23 cellular contexts compared by ENCODE assay signal in genomic region chr3:53261712-53262111, GRCh38. TPM values are rescaled to one million over a fixed set of nuclear protein-coding genes. Genes with fewer than 3 reads are reported as not detected.
A peak's percentile ranks its signal among the peaks of the same experiment; 100 is the strongest.
DNase-seq lines count a peak whose midpoint lies in the region; ATAC-seq, FAIRE-seq and TF ChIP-seq lines count a peak whose summit lies in the region.
"Had no signal": no experiment of that assay in that cellular context is flagged by ENCODE, and none has a peak within 500 bp of the region (broad histone marks: within the 10 kb centered on the region; RNA-seq: fewer than 3 reads in every experiment).

No MANE protein-coding gene starts in this region.

- peak overlapping the region; percentile 25 for H2AFZ ChIP-seq in ACC112 (ENCODE audit: low read length, unreplicated experiment)
- 0 out of 2 replicates have a peak overlapping the region, but pooled peaks have one; percentile 16 for H2AFZ ChIP-seq in K562 (ENCODE audit: low read depth, low read length)

- no peak overlapping the region for H4K8ac ChIP-seq in mesendoderm (ENCODE audit: low read depth, low read length)

- FAIRE-seq in K562 (lab: Jason Lieb, UNC) = no peak
- FAIRE-seq: endothelial cell of umbilical vein had no signal

- TF ChIP-seq RAD21 in K562 (CRISPR knock-in tag; conservative IDR thresholded peaks at IDR 0.05 in 1 of 2, IDR thresholded peaks at IDR 0.05 in 1 of 2) = no peak

- no peak for TF ChIP-seq CTCF in HFFc6 (IDR thresholded peaks at IDR 0.05)
- TF ChIP-seq CTCF in K562 (IDR thresholded peaks at IDR 0.05 in 2 of 3, conservative IDR thresholded peaks at IDR 0.05 in 1 of 3; ENCODE audit: insufficient read depth in 2 of 3, low read depth in 1 of 3, low read length in 3 of 3) = no peak

- peaks cover 29% of the 10 kb centered on the region for H3K4me1 Mint-ChIP-seq in HFFc6 (ENCODE audit: low read depth)
- H3K4me1 Mint-ChIP-seq: activated CD8-positive, alpha-beta memory T cell treated with anti-CD3 and anti-CD28 coated beads, Interleukin-2, amount 10 ng/mL, durations not matched to agents 7 days and 5 days; activated naive CD8-positive, alpha-beta T cell treated with anti-CD3 and anti-CD28 coated beads for 36 hours; activated T-helper 17 cell treated with anti-CD3 and anti-CD28 coated beads, Interleukin-2, amount 50 U/mL, for 72 hours had no signal

- no peak overlapping the region for H3K23ac ChIP-seq in mesendoderm (ENCODE audit: low read length)

- no peak overlapping the region for H2AK5ac ChIP-seq in mesendoderm (ENCODE audit: low read length)

- H3K9me1 ChIP-seq in K562 (ENCODE audit: control insufficient read depth, insufficient read depth, low read length) = peaks cover 2% of the 10 kb centered on the region

- no peak for TF ChIP-seq EP300 in K562 (IDR thresholded peaks at IDR 0.05; ENCODE audit: low read length)

- H3K27ac ChIP-seq in ACC112 (ENCODE audit: low read depth, low read length) = no peak overlapping the region
- H3K27ac ChIP-seq in K562 (ENCODE audit: extremely low read depth, low read depth, low read length) = no peak overlapping the region
- H3K27ac ChIP-seq in mesendoderm (ENCODE audit: low read depth, low read length) = no peak overlapping the region
- H3K27ac ChIP-seq: brain microvascular endothelial cell, C4-2B, gastroesophageal sphincter had no signal

- peak overlapping the region; percentile 31 for H2BK120ac ChIP-seq in mesendoderm (ENCODE audit: low read depth, low read length)

- peak overlapping the region; percentile 15 for H3K18ac ChIP-seq in mesendoderm (ENCODE audit: low read length)

- WGBS in K562 (ENCODE audit: insufficient coverage, low coverage, missing lambda C conversion rate) = 29% methylated on average over 5 of the region's 5 CpGs
- no CpG with 5 or more reads among the region's 5 CpGs for WGBS in mesendoderm (ENCODE audit: extremely low coverage, insufficient coverage, low lambda C conversion rate)

- in situ Hi-C loops in K562 (cut with MboI) = no loop called here

- no peaks in the 10 kb centered on the region for H3K9me3 ChIP-seq in K562 (replicated peaks; ENCODE audit: control insufficient read depth, insufficient read depth, low read depth, low read length)
- H3K9me3 ChIP-seq: gastroesophageal sphincter had no signal

- ATAC-seq in K562 (no peak), GM18861 (IDR thresholded peaks at IDR 0.05; ENCODE audit: unreplicated experiment) (no peak), HG03097 (IDR thresholded peaks at IDR 0.05; ENCODE audit: low FRiP score, unreplicated experiment) (no peak)
- ATAC-seq: activated CD8-positive, alpha-beta memory T cell treated with anti-CD3 and anti-CD28 coated beads, Interleukin-2, amount 10 ng/mL, durations not matched to agents 7 days and 5 days; activated T-helper 17 cell treated with anti-CD3 and anti-CD28 coated beads, Interleukin-2, amount 50 U/mL, for 72 hours; gastroesophageal sphincter had no signal

- no peak overlapping the region for H2BK5ac ChIP-seq in mesendoderm (ENCODE audit: low read length)

- H4K20me1 ChIP-seq in K562 (replicated peaks; ENCODE audit: control insufficient read depth, insufficient read depth, low read length) = no peaks in the 10 kb centered on the region

- H3K4me1 ChIP-seq in ACC112 (ENCODE audit: control insufficient read depth, insufficient read depth, low read length, unreplicated experiment) = peaks cover 5% of the 10 kb centered on the region
- peaks cover 4 to 12% of the 10 kb centered on the region in 2 experiments; a peak in 4 of 5 replicates for H3K4me1 ChIP-seq in K562 (replicated peaks in 1 of 2; ENCODE audit: control insufficient read depth in 2 of 2, insufficient read depth in 2 of 2, low read length in 2 of 2)
- H3K4me1 ChIP-seq in mesendoderm (ENCODE audit: control insufficient read depth, low read depth, low read length) = peaks cover 14% of the 10 kb centered on the region

- no peaks in the 10 kb centered on the region for H3K36me3 ChIP-seq in ACC112 (ENCODE audit: insufficient read depth, low read length)
- H3K36me3 ChIP-seq in K562 (ENCODE audit: control insufficient read depth, insufficient read depth, low read length) = no peaks in the 10 kb centered on the region
- H3K36me3 ChIP-seq in mesendoderm (ENCODE audit: control insufficient read depth, insufficient read depth, low read length) = no peaks in the 10 kb centered on the region
- H3K36me3 ChIP-seq: brain microvascular endothelial cell, gastroesophageal sphincter had no signal

- no peak overlapping the region for H3K56ac ChIP-seq in mesendoderm (ENCODE audit: low read length)

- H3K27ac Mint-ChIP-seq in HFFc6 = peak overlapping the region; percentile 5; the same call in 1 of the 2 replicates
- H3K27ac Mint-ChIP-seq: activated CD8-positive, alpha-beta memory T cell treated with anti-CD3 and anti-CD28 coated beads, Interleukin-2, amount 10 ng/mL, durations not matched to agents 7 days and 5 days; activated naive CD8-positive, alpha-beta T cell treated with anti-CD3 and anti-CD28 coated beads for 36 hours; activated T-helper 17 cell treated with anti-CD3 and anti-CD28 coated beads, Interleukin-2, amount 50 U/mL, for 72 hours had no signal

- H3K27me3 ChIP-seq in ACC112 (ENCODE audit: insufficient read depth, low read length) (no peaks in the 10 kb centered on the region), K562 (ENCODE audit: control insufficient read depth in 2 of 2, insufficient read depth in 2 of 2, low read length in 2 of 2) (no peaks in the 10 kb centered on the region), mesendoderm (ENCODE audit: insufficient read depth, low read length, poor library complexity) (no peaks in the 10 kb centered on the region)
- H3K27me3 ChIP-seq: brain microvascular endothelial cell, gastroesophageal sphincter had no signal

- no peak for DNase-seq in HFFc6
- no peak for DNase-seq in K562 (ENCODE audit: extremely low read depth in 1 of 4, low spot score in 3 of 4)
- DNase-seq in mesendoderm = no peak
- no peak for DNase-seq in GOT3 (lab: John Stamatoyannopoulos, UW)
- no peak for DNase-seq in NCI-H345 treated with DMSO at 0.1 percent for 48 hours (lab: John Stamatoyannopoulos, UW; ENCODE audit: unreplicated experiment)
- DNase-seq: ACHN; activated CD8-positive, alpha-beta memory T cell treated with anti-CD3 and anti-CD28 coated beads, Interleukin-2, amount 10 ng/mL, durations not matched to agents 7 days and 5 days; activated naive CD8-positive, alpha-beta T cell treated with anti-CD3 and anti-CD28 coated beads for 36 hours; brain microvascular endothelial cell; cortex of kidney; DMS 273 treated with DMSO at 0.1 percent for 48 hours; GF-D8; HCEC 1CT; NCI-H69; substantia nigra; T-helper 9 cell had no signal

- intact Hi-C loops in K562 (cut with micrococcal nuclease) = no loop called here

- no TSS peak for BruUV-seq in K562 (replicated peaks; lab: Mats Ljungman, UMichigan)

- H3K79me2 ChIP-seq in ACC112 (ENCODE audit: control insufficient read depth, insufficient read depth, low read length, unreplicated experiment) (no peaks in the 10 kb centered on the region), K562 (ENCODE audit: control insufficient read depth, insufficient read depth, low read length) (no peaks in the 10 kb centered on the region), mesendoderm (ENCODE audit: control insufficient read depth, insufficient read depth, low read length) (no peaks in the 10 kb centered on the region)

- H3K79me1 ChIP-seq in mesendoderm (ENCODE audit: low read length) = no peaks in the 10 kb centered on the region

- CTCF ChIA-PET in K562 (lab: Yijun Ruan, JAX; ENCODE audit: low intra/inter-chr PET ratio) = no interaction called here

- H2BK15ac ChIP-seq in mesendoderm (replicated peaks; ENCODE audit: low read depth) = no peak overlapping the region

- H3K4me3 Mint-ChIP-seq in HFFc6 = no peak overlapping the region
- H3K4me3 Mint-ChIP-seq: activated CD8-positive, alpha-beta memory T cell treated with anti-CD3 and anti-CD28 coated beads, Interleukin-2, amount 10 ng/mL, durations not matched to agents 7 days and 5 days; activated naive CD8-positive, alpha-beta T cell treated with anti-CD3 and anti-CD28 coated beads for 36 hours; activated T-helper 17 cell treated with anti-CD3 and anti-CD28 coated beads, Interleukin-2, amount 50 U/mL, for 72 hours had no signal

- TF ChIP-seq POLR2A in K562 (conservative IDR thresholded peaks at IDR 0.05) = no peak

- H4K5ac ChIP-seq in mesendoderm (ENCODE audit: low read length) = no peak overlapping the region

- peaks cover 2% of the 10 kb centered on the region; the same call in 1 of the 2 replicates for H3K27me3 Mint-ChIP-seq in HFFc6 (ENCODE audit: insufficient read depth)
- H3K27me3 Mint-ChIP-seq: activated naive CD8-positive, alpha-beta T cell treated with anti-CD3 and anti-CD28 coated beads for 36 hours; activated T-helper 17 cell treated with anti-CD3 and anti-CD28 coated beads, Interleukin-2, amount 50 U/mL, for 72 hours had no signal

- no peak overlapping the region for H3K4me3 ChIP-seq in ACC112 (ENCODE audit: low read depth, low read length)
- H3K4me3 ChIP-seq in K562 = no peak overlapping the region
- H3K4me3 ChIP-seq in mesendoderm (ENCODE audit: low read length) = no peak overlapping the region
- H3K4me3 ChIP-seq: gastroesophageal sphincter had no signal

- H3K9ac ChIP-seq in K562 (ENCODE audit: insufficient read depth in 1 of 2, low read depth in 2 of 2, low read length in 2 of 2) (peak overlapping the region in 1 of 2 experiments; percentile 73; a peak in 1 of 4 replicates), mesendoderm (ENCODE audit: low read length) (no peak overlapping the region)

- no peaks in the 10 kb centered on the region for H3K36me3 Mint-ChIP-seq in HFFc6 (ENCODE audit: low read depth)
- H3K36me3 Mint-ChIP-seq: activated CD8-positive, alpha-beta memory T cell treated with anti-CD3 and anti-CD28 coated beads, Interleukin-2, amount 10 ng/mL, durations not matched to agents 7 days and 5 days; activated naive CD8-positive, alpha-beta T cell treated with anti-CD3 and anti-CD28 coated beads for 36 hours had no signal

- H3K4me2 ChIP-seq in K562 (ENCODE audit: insufficient read depth, low read length) (no peak overlapping the region), mesendoderm (ENCODE audit: low read length) (no peak overlapping the region)

- POLR2A ChIA-PET in K562 (lab: Yijun Ruan, JAX) = interaction anchor here (1.4 kb wide), 1 partner anchor 9 kb away, joined by 5 read pairs; no protein-coding TSS in a partner anchor

- no peak overlapping the region for H3K4ac ChIP-seq in mesendoderm (ENCODE audit: low read depth, low read length)

- no peaks in the 10 kb centered on the region for H3K9me3 Mint-ChIP-seq in HFFc6
- H3K9me3 Mint-ChIP-seq: activated naive CD8-positive, alpha-beta T cell treated with anti-CD3 and anti-CD28 coated beads for 36 hours; activated T-helper 17 cell treated with anti-CD3 and anti-CD28 coated beads, Interleukin-2, amount 50 U/mL, for 72 hours had no signal

RNA-seq across cellular contexts. Expression of gene TKT, which starts 5.9 kb away (rescaled TPM):
- 100 to 1,000 TPM; 335 to 562 (median 471) TPM for total RNA-seq in HFFc6 (2021; fragmentation: NEBNext Ultra II Directional; extraction: Animal tissue kit (Norgen Biotek cat#: 25700))
- 73.0 and 172 TPM in 2 replicates for total RNA-seq in K562 (2011; cell fraction: chromatin; rRNA removed; ENCODE audit: low replicate concordance)
- total RNA-seq in K562 (2011; cell fraction: nucleolus; rRNA removed) = 134 and 158 TPM in 2 replicates
- total RNA-seq in K562 (2011; cell fraction: nucleoplasm; rRNA removed) = 104 and 119 TPM in 2 replicates
- total RNA-seq in K562 (2014; rRNA removed) (288 and 355 TPM in 2 replicates), K562 (2014; rRNA removed; fragmentation: Illumina TruSeq; extraction: Trizol) (88.1 and 108 TPM in 2 replicates), K562 (2015; rRNA removed; fragmentation: Illumina TruSeq; extraction: Trizol) (187 and 191 TPM in 2 replicates), K562 (2021) (401 and 410 TPM in 2 replicates)
- polyA plus RNA-seq in K562 (2011; rRNA removed) (70.1 and 173 TPM in 2 replicates), K562 (2014; fragmentation: Illumina TruSeq; extraction: Trizol) (250 and 316 TPM in 2 replicates), K562 (2014; fragmentation: Nextera tagmentation; extraction: Ambion mirVana) (100 to 1,000 TPM in 1 of 2 experiments, 10 to 100 TPM in 1; 58.1 to 107 TPM), K562 (2014; rRNA removed) (226 and 263 TPM in 2 replicates)
- polyA plus RNA-seq in K562 (2011; cell fraction: cytosol; rRNA removed) = 89.6 and 124 TPM in 2 replicates
- polyA plus RNA-seq in K562 (2011; cell fraction: nucleus; rRNA removed) = 101 and 154 TPM in 2 replicates
- 282 and 441 TPM in 2 replicates for polyA plus RNA-seq in K562 (2012)
- 52.4 and 66.2 TPM in 2 replicates for polyA minus RNA-seq in K562 (2011; rRNA and poly(A)+ RNA removed)
- 125 and 206 TPM in 2 replicates for polyA minus RNA-seq in K562 (2011; cell fraction: cytosol; rRNA and poly(A)+ RNA removed)
- 45.1 and 56.1 TPM in 2 replicates for polyA minus RNA-seq in K562 (2011; cell fraction: nucleus; rRNA and poly(A)+ RNA removed)
- 502 TPM for polyA plus RNA-seq in mesendoderm (2013, experiment 1 of 2)
- 522 TPM for polyA plus RNA-seq in mesendoderm (2013, experiment 2 of 2)
